Comparison of ENCODE assay signal across 16 cellular contexts in genomic region chr3:180854887-180855286, GRCh38.
"Had no signal": no experiment of that assay in that cellular context is flagged by ENCODE, and none has a peak within 500 bp of the region (broad histone marks: within the 10 kb centered on the region; RNA-seq: fewer than 3 reads in every experiment).

No MANE protein-coding gene starts in this region.

- H3K4me3 ChIP-seq: breast epithelium had no signal

- H3K36me3 ChIP-seq: breast epithelium had no signal

- H3K27me3 ChIP-seq: breast epithelium had no signal

- H3K4me1 ChIP-seq: breast epithelium had no signal

- H3K4me3 Mint-ChIP-seq: activated CD8-positive, alpha-beta T cell treated with anti-CD3 and anti-CD28 coated beads, Interleukin-2, amount 10 ng/mL, durations not matched to agents 7 days and 5 days; T-helper 1 cell treated with Interleukin-12 subunit alpha and Interleukin-12 subunit beta and Interleukin-4 antibody, amounts not matched to agents 30 μg/mL and 1 μg/mL, for 36 hours had no signal

- H3K27ac ChIP-seq: breast epithelium had no signal

- ATAC-seq: activated CD8-positive, alpha-beta T cell treated with anti-CD3 and anti-CD28 coated beads, Interleukin-2, amount 10 ng/mL, durations not matched to agents 7 days and 5 days had no signal

- H3K9me3 ChIP-seq: breast epithelium had no signal

- H3K27ac Mint-ChIP-seq: activated CD8-positive, alpha-beta T cell treated with anti-CD3 and anti-CD28 coated beads, Interleukin-2, amount 10 ng/mL, durations not matched to agents 7 days and 5 days; T-helper 1 cell treated with Interleukin-12 subunit alpha and Interleukin-12 subunit beta and Interleukin-4 antibody, amounts not matched to agents 30 μg/mL and 1 μg/mL, for 36 hours had no signal

- H3K9me3 Mint-ChIP-seq: T-helper 1 cell treated with Interleukin-12 subunit alpha and Interleukin-12 subunit beta and Interleukin-4 antibody, amounts not matched to agents 30 μg/mL and 1 μg/mL, for 36 hours had no signal

- DNase-seq: activated CD4-positive, alpha-beta T cell treated with anti-CD3 and anti-CD28 coated beads for 48 hours; activated CD4-positive, alpha-beta T cell treated with anti-CD3 and anti-CD28 coated beads, Interleukin-2, amount 50 U/mL, for 4 hours; activated CD4-positive, CD25-positive, alpha-beta regulatory T cell treated with anti-CD3 and anti-CD28 coated beads, Interleukin-2, amount 50 U/mL, for 72 hours; activated CD8-positive, alpha-beta memory T cell treated with anti-CD3 and anti-CD28 coated beads, Interleukin-2, amount 50 U/mL, for 48 hours; activated CD8-positive, alpha-beta T cell treated with anti-CD3 and anti-CD28 coated beads, Interleukin-2, amount 10 ng/mL, durations not matched to agents 7 days and 5 days; activated naive CD4-positive, alpha-beta T cell treated with anti-CD3 and anti-CD28 coated beads, Interleukin-2, amount 50 U/mL, for 16 hours; activated T-cell treated with anti-CD3 and anti-CD28 coated beads, Interleukin-2, amount 50 U/mL, for 1 hour; aorta; caudate nucleus; NCI-H1048; NCI-H187 treated with DMSO at 0.1 percent for 48 hours; NCI-H2081 treated with DMSO at 0.1 percent for 48 hours; NCI-H446 treated with DMSO at 0.1 percent for 48 hours; SHP77 treated with DMSO at 0.1 percent for 48 hours had no signal
